In the genomic region with DNA sequence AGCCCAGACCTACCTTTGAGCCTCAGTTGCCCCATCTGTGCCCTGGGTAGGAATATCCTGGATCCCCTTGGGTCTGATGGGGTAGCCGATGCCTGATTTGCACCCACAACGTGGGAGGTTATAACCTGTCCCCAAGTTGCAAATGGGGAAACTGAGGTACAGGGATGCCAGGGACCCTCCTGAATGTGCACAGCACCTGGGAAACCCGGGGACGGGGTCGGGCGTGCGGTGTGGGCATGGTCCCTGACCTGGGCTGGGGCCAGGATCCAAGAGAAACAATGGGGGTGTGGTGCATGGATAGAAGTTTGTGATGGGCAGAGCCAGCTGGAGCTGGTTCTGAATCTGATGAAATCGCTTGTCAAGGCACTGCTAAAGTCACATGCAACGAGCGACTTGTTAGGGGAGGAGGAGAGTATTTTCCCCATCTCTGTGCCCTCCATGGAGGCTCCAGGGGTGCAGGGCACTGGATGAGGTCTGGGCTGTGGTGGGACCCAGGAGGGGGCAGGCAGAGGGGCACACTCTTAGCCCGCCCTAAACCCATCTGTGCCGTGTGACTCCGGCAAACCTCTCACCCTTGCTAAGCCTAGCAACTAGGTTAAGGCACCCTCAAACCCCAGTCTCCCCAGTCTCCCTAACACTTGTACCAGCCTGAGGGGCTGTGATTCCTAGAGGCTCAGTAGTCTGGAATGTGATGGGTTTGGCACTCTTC, we compare ENCODE assay signal across 1 cellular context.
TF ChIP-seq lines count a peak whose summit lies in the region.

No MANE protein-coding gene starts in this region.

TF ChIP-seq in WTC11, 78 proteins besides CTCF, POLR2A, EP300 and RAD21 (continued from another document):
- no peak for TF ChIP-seq ZNF317 (CRISPR knock-in tag; IDR thresholded peaks at IDR 0.05; ENCODE audit: borderline replicate concordance, low read depth)
- TF ChIP-seq ZNF138 (CRISPR knock-in tag; conservative IDR thresholded peaks at IDR 0.05): no peak
- TF ChIP-seq GABPB1 (CRISPR knock-in tag; IDR thresholded peaks at IDR 0.05): no peak
- TF ChIP-seq ZNF121 (CRISPR knock-in tag; IDR thresholded peaks at IDR 0.05): no peak
- TF ChIP-seq, protein P1, sequence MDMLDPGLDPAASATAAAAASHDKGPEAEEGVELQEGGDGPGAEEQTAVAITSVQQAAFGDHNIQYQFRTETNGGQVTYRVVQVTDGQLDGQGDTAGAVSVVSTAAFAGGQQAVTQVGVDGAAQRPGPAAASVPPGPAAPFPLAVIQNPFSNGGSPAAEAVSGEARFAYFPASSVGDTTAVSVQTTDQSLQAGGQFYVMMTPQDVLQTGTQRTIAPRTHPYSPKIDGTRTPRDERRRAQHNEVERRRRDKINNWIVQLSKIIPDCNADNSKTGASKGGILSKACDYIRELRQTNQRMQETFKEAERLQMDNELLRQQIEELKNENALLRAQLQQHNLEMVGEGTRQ (CRISPR knock-in tag; IDR thresholded peaks at IDR 0.05): no peak
- TF ChIP-seq, protein P2, sequence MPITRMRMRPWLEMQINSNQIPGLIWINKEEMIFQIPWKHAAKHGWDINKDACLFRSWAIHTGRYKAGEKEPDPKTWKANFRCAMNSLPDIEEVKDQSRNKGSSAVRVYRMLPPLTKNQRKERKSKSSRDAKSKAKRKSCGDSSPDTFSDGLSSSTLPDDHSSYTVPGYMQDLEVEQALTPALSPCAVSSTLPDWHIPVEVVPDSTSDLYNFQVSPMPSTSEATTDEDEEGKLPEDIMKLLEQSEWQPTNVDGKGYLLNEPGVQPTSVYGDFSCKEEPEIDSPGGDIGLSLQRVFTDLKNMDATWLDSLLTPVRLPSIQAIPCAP (CRISPR knock-in tag; IDR thresholded peaks at IDR 0.05): no peak
- TF ChIP-seq, protein P3, sequence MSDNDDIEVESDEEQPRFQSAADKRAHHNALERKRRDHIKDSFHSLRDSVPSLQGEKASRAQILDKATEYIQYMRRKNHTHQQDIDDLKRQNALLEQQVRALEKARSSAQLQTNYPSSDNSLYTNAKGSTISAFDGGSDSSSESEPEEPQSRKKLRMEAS (CRISPR knock-in tag; IDR thresholded peaks at IDR 0.05): peak; percentile 29; the same call in 1 of the 2 replicates
- TF ChIP-seq, protein P4, sequence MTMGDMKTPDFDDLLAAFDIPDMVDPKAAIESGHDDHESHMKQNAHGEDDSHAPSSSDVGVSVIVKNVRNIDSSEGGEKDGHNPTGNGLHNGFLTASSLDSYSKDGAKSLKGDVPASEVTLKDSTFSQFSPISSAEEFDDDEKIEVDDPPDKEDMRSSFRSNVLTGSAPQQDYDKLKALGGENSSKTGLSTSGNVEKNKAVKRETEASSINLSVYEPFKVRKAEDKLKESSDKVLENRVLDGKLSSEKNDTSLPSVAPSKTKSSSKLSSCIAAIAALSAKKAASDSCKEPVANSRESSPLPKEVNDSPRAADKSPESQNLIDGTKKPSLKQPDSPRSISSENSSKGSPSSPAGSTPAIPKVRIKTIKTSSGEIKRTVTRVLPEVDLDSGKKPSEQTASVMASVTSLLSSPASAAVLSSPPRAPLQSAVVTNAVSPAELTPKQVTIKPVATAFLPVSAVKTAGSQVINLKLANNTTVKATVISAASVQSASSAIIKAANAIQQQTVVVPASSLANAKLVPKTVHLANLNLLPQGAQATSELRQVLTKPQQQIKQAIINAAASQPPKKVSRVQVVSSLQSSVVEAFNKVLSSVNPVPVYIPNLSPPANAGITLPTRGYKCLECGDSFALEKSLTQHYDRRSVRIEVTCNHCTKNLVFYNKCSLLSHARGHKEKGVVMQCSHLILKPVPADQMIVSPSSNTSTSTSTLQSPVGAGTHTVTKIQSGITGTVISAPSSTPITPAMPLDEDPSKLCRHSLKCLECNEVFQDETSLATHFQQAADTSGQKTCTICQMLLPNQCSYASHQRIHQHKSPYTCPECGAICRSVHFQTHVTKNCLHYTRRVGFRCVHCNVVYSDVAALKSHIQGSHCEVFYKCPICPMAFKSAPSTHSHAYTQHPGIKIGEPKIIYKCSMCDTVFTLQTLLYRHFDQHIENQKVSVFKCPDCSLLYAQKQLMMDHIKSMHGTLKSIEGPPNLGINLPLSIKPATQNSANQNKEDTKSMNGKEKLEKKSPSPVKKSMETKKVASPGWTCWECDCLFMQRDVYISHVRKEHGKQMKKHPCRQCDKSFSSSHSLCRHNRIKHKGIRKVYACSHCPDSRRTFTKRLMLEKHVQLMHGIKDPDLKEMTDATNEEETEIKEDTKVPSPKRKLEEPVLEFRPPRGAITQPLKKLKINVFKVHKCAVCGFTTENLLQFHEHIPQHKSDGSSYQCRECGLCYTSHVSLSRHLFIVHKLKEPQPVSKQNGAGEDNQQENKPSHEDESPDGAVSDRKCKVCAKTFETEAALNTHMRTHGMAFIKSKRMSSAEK (CRISPR knock-in tag; IDR thresholded peaks at IDR 0.05; ENCODE audit: borderline replicate concordance): peak; percentile 49; the same call in 1 of the 2 replicates
